In genomic region chr1:111786669-111787207, GRCh38 we compare ENCODE assay signal across 27 cellular contexts.
"Had no signal": no experiment of that assay in that cellular context is flagged by ENCODE, and none has a peak within 500 bp of the region (broad histone marks: within the 10 kb centered on the region; RNA-seq: fewer than 3 reads in every experiment).

No MANE protein-coding gene starts in this region.

- H3K36me3 Mint-ChIP-seq: activated naive CD8-positive, alpha-beta T cell treated with anti-CD3 and anti-CD28 coated beads, Interleukin-2, amount 10 ng/mL, durations not matched to agents 7 days and 5 days; WTC11 had no signal

- H3K4me1 Mint-ChIP-seq: activated naive CD8-positive, alpha-beta T cell treated with anti-CD3 and anti-CD28 coated beads, Interleukin-2, amount 10 ng/mL, durations not matched to agents 7 days and 5 days had no signal

- H3K4me1 ChIP-seq: adrenal gland, breast epithelium, SJSA1 had no signal

- ATAC-seq: activated CD8-positive, alpha-beta T cell treated with anti-CD3 and anti-CD28 coated beads, Interleukin-2, amount 10 ng/mL, durations not matched to agents 7 days and 5 days; PC-3; SK-N-SH treated with all-trans-retinoic acid at 6 μM for 48 hours; WTC11 had no signal

- H3K9me3 Mint-ChIP-seq: activated naive CD8-positive, alpha-beta T cell treated with anti-CD3 and anti-CD28 coated beads, Interleukin-2, amount 10 ng/mL, durations not matched to agents 7 days and 5 days; T-helper 1 cell treated with Interleukin-12 subunit alpha and Interleukin-12 subunit beta and Interleukin-4 antibody, amounts not matched to agents 30 μg/mL and 1 μg/mL, for 36 hours; WTC11 had no signal

- H3K27ac ChIP-seq: adrenal gland, breast epithelium, SJSA1 had no signal

- FAIRE-seq: RCC 7860 had no signal

- H3K27ac Mint-ChIP-seq: activated CD8-positive, alpha-beta T cell treated with anti-CD3 and anti-CD28 coated beads, Interleukin-2, amount 10 ng/mL, durations not matched to agents 7 days and 5 days; activated naive CD8-positive, alpha-beta T cell treated with anti-CD3 and anti-CD28 coated beads, Interleukin-2, amount 10 ng/mL, durations not matched to agents 7 days and 5 days; T-helper 1 cell treated with Interleukin-12 subunit alpha and Interleukin-12 subunit beta and Interleukin-4 antibody, amounts not matched to agents 30 μg/mL and 1 μg/mL, for 36 hours; WTC11 had no signal

- H3K4me3 ChIP-seq: adrenal gland, breast epithelium, SJSA1 had no signal

- H3K36me3 ChIP-seq: adrenal gland, breast epithelium, SJSA1 had no signal

- DNase-seq: activated CD4-positive, alpha-beta T cell treated with anti-CD3 and anti-CD28 coated beads for 48 hours; activated CD4-positive, alpha-beta T cell treated with anti-CD3 and anti-CD28 coated beads, Interleukin-2, amount 50 U/mL, for 4 hours; activated CD4-positive, CD25-positive, alpha-beta regulatory T cell treated with anti-CD3 and anti-CD28 coated beads, Interleukin-2, amount 50 U/mL, for 72 hours; activated CD8-positive, alpha-beta memory T cell treated with anti-CD3 and anti-CD28 coated beads, Interleukin-2, amount 50 U/mL, for 48 hours; activated CD8-positive, alpha-beta T cell treated with anti-CD3 and anti-CD28 coated beads, Interleukin-2, amount 10 ng/mL, durations not matched to agents 7 days and 5 days; activated naive CD4-positive, alpha-beta T cell treated with anti-CD3 and anti-CD28 coated beads, Interleukin-2, amount 50 U/mL, for 16 hours; activated naive CD8-positive, alpha-beta T cell treated with anti-CD3 and anti-CD28 coated beads, Interleukin-2, amount 10 ng/mL, durations not matched to agents 7 days and 5 days; activated T-cell treated with anti-CD3 and anti-CD28 coated beads, Interleukin-2, amount 50 U/mL, for 1 hour; adrenal gland; anterior cingulate cortex; Kasumi-1; KBM-7; NCI-H146; NCI-H187 treated with DMSO at 0.1 percent for 48 hours; NCI-H2081 treated with DMSO at 0.1 percent for 48 hours; NCI-H2171; NCI-H226; NCI-H526; NCI-H774; PC-3; SHP77 had no signal

- H3K4me3 Mint-ChIP-seq: activated CD8-positive, alpha-beta T cell treated with anti-CD3 and anti-CD28 coated beads, Interleukin-2, amount 10 ng/mL, durations not matched to agents 7 days and 5 days; activated naive CD8-positive, alpha-beta T cell treated with anti-CD3 and anti-CD28 coated beads, Interleukin-2, amount 10 ng/mL, durations not matched to agents 7 days and 5 days; T-helper 1 cell treated with Interleukin-12 subunit alpha and Interleukin-12 subunit beta and Interleukin-4 antibody, amounts not matched to agents 30 μg/mL and 1 μg/mL, for 36 hours; WTC11 had no signal

- H3K9me3 ChIP-seq: adrenal gland, breast epithelium, SJSA1 had no signal

- H3K27me3 ChIP-seq: adrenal gland, breast epithelium had no signal
